In the genomic region with DNA sequence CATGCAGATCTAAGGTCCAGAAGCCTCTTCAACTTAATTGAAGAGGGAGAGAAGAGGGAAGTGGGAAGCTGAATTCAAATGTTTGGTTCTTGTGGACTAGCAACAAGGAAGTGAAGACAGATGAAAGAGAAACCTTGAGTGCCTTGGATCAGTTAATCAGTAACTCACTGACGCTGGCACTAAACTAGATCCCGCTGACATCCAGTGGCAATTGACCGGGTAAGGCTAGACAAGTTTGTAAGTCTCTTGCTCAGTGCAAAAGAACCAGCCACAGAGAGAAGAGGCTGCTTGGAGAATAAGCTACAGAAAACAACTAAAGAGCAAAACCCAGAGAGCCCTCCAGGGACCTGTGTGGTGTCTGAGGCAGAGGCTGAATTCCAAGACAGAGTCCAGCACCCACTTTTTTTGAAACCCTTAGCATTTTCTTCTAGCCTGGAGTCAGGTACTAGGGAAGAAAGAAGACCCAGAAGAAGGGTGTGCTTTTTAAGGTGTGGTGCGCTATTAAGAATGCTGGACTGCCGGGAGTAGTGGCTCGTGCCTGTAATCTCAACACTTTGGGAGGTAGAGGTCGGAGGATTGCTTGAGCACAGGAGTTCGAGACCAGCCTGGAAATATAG, we compare ENCODE assay signal across 8 cellular contexts. TPM values are rescaled to one million over a fixed set of nuclear protein-coding genes. Genes with fewer than 3 reads are reported as not detected.
DNase-seq lines count a peak whose midpoint lies in the region; ATAC-seq and TF ChIP-seq lines count a peak whose summit lies in the region.

No MANE protein-coding gene starts in this region.

- TF ChIP-seq RAD21 in liver (IDR thresholded peaks at IDR 0.05) = no peak

- no peaks in the 10 kb centered on the region for H3K9me3 ChIP-seq in liver (ENCODE audit: control insufficient read depth in 4 of 4, low read length in 3 of 4)

- H3K27ac ChIP-seq in liver (ENCODE audit: low read depth in 1 of 2, low read length in 2 of 2) (no peak overlapping the region), RWPE1 (no peak overlapping the region)

- H3K4me1 ChIP-seq in liver (ENCODE audit: control insufficient read depth in 4 of 4, insufficient read depth in 4 of 4, low read length in 3 of 4) = peaks cover 0 to 9% (median 5%) of the 10 kb centered on the region in 4 donors

- WGBS in liver = 32% methylated on average over 8 of the region's 8 CpGs

- peak; percentile 97 for ATAC-seq in GM18498 (IDR thresholded peaks at IDR 0.05; ENCODE audit: unreplicated experiment)
- ATAC-seq in HG02610 (IDR thresholded peaks at IDR 0.05; ENCODE audit: unreplicated experiment) = peak; percentile 91

- no peak overlapping the region for H3K9ac ChIP-seq in liver (ENCODE audit: low read depth in 1 of 2, low read length in 2 of 2)

- CTCF ChIA-PET in RWPE1 (lab: Yijun Ruan, JAX) = no interaction called here

- no peaks in the 10 kb centered on the region for H3K27me3 ChIP-seq in liver (ENCODE audit: control insufficient read depth in 4 of 4, insufficient read depth in 4 of 4, low read length in 3 of 4)

- POLR2A ChIA-PET in RWPE1 (lab: Yijun Ruan, JAX; ENCODE audit: low non-redundant PET) = no interaction called here

- H3K4me3 ChIP-seq in liver (ENCODE audit: low read depth in 1 of 3, low read length in 3 of 3) = no peak overlapping the region

- H3K36me3 ChIP-seq in liver (ENCODE audit: control insufficient read depth in 4 of 4, insufficient read depth in 3 of 4, low read depth in 1 of 4, low read length in 3 of 4) = no peaks in the 10 kb centered on the region

- DNase-seq in NAMALWA (ENCODE audit: low spot score) (peak; percentile 19), NK-92 (lab: John Stamatoyannopoulos, UW; ENCODE audit: unreplicated experiment) (no peak), RWPE1 (ENCODE audit: low spot score) (no peak), NCI-H774 (lab: John Stamatoyannopoulos, UW) (no peak)
- no peak for DNase-seq in NK-92 treated with Interleukin-12 subunit alpha and Interleukin-12 subunit beta, amount 100 ng/mL, for 24 hours (lab: John Stamatoyannopoulos, UW)

- TF ChIP-seq CTCF in liver (IDR thresholded peaks at IDR 0.05; ENCODE audit: low read depth, low read length, missing input control) = no peak
- no peak for TF ChIP-seq CTCF in RWPE1 (conservative IDR thresholded peaks at IDR 0.05; ENCODE audit: low read depth)

TF ChIP-seq in liver, 16 proteins besides CTCF, POLR2A, EP300 and RAD21:
- peak in 1 of 2 donors; percentile 17 for TF ChIP-seq JUND (IDR thresholded peaks at IDR 0.05)
- no peak for TF ChIP-seq RXRA (IDR thresholded peaks at IDR 0.05)
- TF ChIP-seq SP1 (IDR thresholded peaks at IDR 0.05) = peak; percentile 52
- peak in 1 of 2 donors; percentile 13 for TF ChIP-seq HNF4A (conservative IDR thresholded peaks at IDR 0.05)
- TF ChIP-seq TAF1 (conservative IDR thresholded peaks at IDR 0.05) = no peak

RNA-seq across cellular contexts. Expression of gene PLCH1, which starts 6.9 kb away (rescaled TPM):
- total RNA-seq in liver = 1 to 10 TPM in 1 of 2 donors, under 1 TPM in 1; 0.33 to 1.0 TPM
- polyA plus RNA-seq in liver = under 1 TPM; 0.03 to 0.11 TPM
